Comparison of ENCODE assay signal across 12 cellular contexts in the genomic region with DNA sequence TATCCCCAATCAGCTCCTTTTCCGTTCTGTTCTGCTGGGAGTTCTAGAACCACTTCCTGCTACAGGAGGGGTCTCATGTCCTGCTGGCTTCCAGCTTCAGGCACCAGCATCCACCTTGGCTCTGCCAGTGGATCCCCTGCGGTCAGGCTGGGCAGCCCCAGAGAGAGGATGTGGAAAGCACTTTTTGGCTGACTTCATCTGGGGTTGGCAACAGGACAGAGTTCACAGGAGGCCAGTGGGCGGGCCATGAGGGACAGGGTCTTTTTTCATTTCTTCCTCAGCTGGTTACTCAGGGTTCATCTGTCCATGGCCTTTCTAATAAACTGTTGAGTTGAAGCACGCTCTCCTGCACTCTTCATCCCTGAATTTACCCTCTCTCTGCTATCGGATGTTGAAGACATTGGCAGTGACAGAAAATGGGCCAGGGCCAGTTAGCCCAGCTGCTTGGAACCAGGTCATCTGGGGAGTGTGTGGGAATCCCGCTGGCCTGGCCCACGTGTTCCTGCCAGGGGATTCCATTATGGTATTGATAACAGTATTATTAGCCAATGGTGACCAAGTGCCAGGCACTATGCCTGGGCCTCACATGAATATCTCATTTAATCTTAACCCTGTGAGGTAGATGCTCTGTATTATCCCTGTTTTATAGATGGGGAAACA. TPM values are rescaled to one million over a fixed set of nuclear protein-coding genes. Genes with fewer than 3 reads are reported as not detected.
DNase-seq lines count a peak whose midpoint lies in the region; ATAC-seq and TF ChIP-seq lines count a peak whose summit lies in the region.
"Had no signal": no experiment of that assay in that cellular context is flagged by ENCODE, and none has a peak within 500 bp of the region (broad histone marks: within the 10 kb centered on the region; RNA-seq: fewer than 3 reads in every experiment).

No MANE protein-coding gene starts in this region.

- intact Hi-C loops in left cardiac atrium (cut with DNase I), result no loop called here
- intact Hi-C loops in spleen (cut with DNase I; ENCODE audit: low total_unique reads), result no loop called here

- in situ Hi-C loops in GM13976 (cut with MboI; ENCODE audit: low sequenced_read_pairs, unreplicated experiment), result no loop called here

- peaks cover 0 to 18% (median 8%) of the 10 kb centered on the region in 6 donors for H3K4me1 ChIP-seq in spleen

- peaks cover 45% of the 10 kb centered on the region for H3K36me3 Mint-ChIP-seq in T-helper 2 cell treated with Interferon-gamma antibody and Interleukin-4, amounts not matched to agents 5 μg/mL and 100 μg/mL, for 36 hours (ENCODE audit: low read depth)
- peaks cover 11 to 31% of the 10 kb centered on the region in 2 donors for H3K36me3 Mint-ChIP-seq in activated naive CD4-positive, alpha-beta T cell treated with anti-CD3 and anti-CD28 coated beads, Interleukin-2, amount 50 U/mL, for 72 hours

- TF ChIP-seq CTCF in spleen (IDR thresholded peaks at IDR 0.05 in 8 of 11, conservative IDR thresholded peaks at IDR 0.05 in 3 of 11), result no peak
- no peak for TF ChIP-seq CTCF in GM13976 (IDR thresholded peaks at IDR 0.05; ENCODE audit: borderline replicate concordance, control extremely low read depth, extremely low read depth, insufficient read depth, missing control alignments)

- no peak overlapping the region for H3K27ac Mint-ChIP-seq in T-helper 2 cell treated with Interferon-gamma antibody and Interleukin-4, amounts not matched to agents 5 μg/mL and 100 μg/mL, for 36 hours
- peak overlapping the region; percentile 50 to 80 for H3K27ac Mint-ChIP-seq in activated naive CD4-positive, alpha-beta T cell treated with anti-CD3 and anti-CD28 coated beads, Interleukin-2, amount 50 U/mL, for 72 hours

- H3K9me3 Mint-ChIP-seq in T-helper 2 cell treated with Interferon-gamma antibody and Interleukin-4, amounts not matched to agents 5 μg/mL and 100 μg/mL, for 36 hours, result no peaks in the 10 kb centered on the region
- no peaks in the 10 kb centered on the region for H3K9me3 Mint-ChIP-seq in activated naive CD4-positive, alpha-beta T cell treated with anti-CD3 and anti-CD28 coated beads, Interleukin-2, amount 50 U/mL, for 72 hours

- no peaks in the 10 kb centered on the region for H3K9me3 ChIP-seq in spleen

- peak in 1 of 2 donors; percentile 59 for ATAC-seq in activated naive CD4-positive, alpha-beta T cell treated with anti-CD3 and anti-CD28 coated beads, Interleukin-2, amount 50 U/mL, for 72 hours
- ATAC-seq in left cardiac atrium, result peak; percentile 43 to 85

- WGBS in spleen, 5 donors, result 46 to 61% (median 56%) methylated on average over 7 of the region's 7 CpGs

- no peak for TF ChIP-seq POLR2A in spleen (IDR thresholded peaks at IDR 0.05)

- no peak overlapping the region for H3K4me3 ChIP-seq in spleen

- H3K4me3 Mint-ChIP-seq in T-helper 2 cell treated with Interferon-gamma antibody and Interleukin-4, amounts not matched to agents 5 μg/mL and 100 μg/mL, for 36 hours, result no peak overlapping the region

- peaks cover 6% of the 10 kb centered on the region for H3K4me1 Mint-ChIP-seq in T-helper 2 cell treated with Interferon-gamma antibody and Interleukin-4, amounts not matched to agents 5 μg/mL and 100 μg/mL, for 36 hours (ENCODE audit: low read depth)

- H3K27me3 Mint-ChIP-seq in T-helper 2 cell treated with Interferon-gamma antibody and Interleukin-4, amounts not matched to agents 5 μg/mL and 100 μg/mL, for 36 hours (ENCODE audit: low read depth), result no peaks in the 10 kb centered on the region

- peak overlapping the region in 2 of 8 donors; percentile 37 to 42 for H3K27ac ChIP-seq in spleen

- H3K36me3 ChIP-seq in spleen, result peaks cover 0 to 64% (median 55%) of the 10 kb centered on the region in 6 donors

- peak; percentile 15 for DNase-seq in T-helper 2 cell treated with Interferon-gamma antibody and Interleukin-4, amounts not matched to agents 5 μg/mL and 100 μg/mL, for 36 hours (ENCODE audit: low spot score)
- DNase-seq in T-helper 2 cell (no peak), left cardiac atrium (no peak), spleen (peak; percentile 64), GM13976 (ENCODE audit: low spot score) (no peak), DMS153 treated with DMSO at 0.1 percent for 48 hours (lab: John Stamatoyannopoulos, UW; ENCODE audit: unreplicated experiment) (no peak), DMS53 treated with DMSO at 0.1 percent for 48 hours (lab: John Stamatoyannopoulos, UW; ENCODE audit: unreplicated experiment) (no peak)
- DNase-seq in activated naive CD4-positive, alpha-beta T cell treated with anti-CD3 and anti-CD28 coated beads, Interleukin-2, amount 50 U/mL, for 72 hours (ENCODE audit: low spot score in 2 of 2), result no peak
- DNase-seq: activated effector memory CD4-positive, alpha-beta T cell treated with Interleukin-2 at 50 U/mL for 16 hours; kidney glomerular epithelial cell; NCI-H1105 treated with DMSO at 0.1 percent for 48 hours; retina had no signal

- no peaks in the 10 kb centered on the region for H3K27me3 ChIP-seq in spleen (replicated peaks in 1 of 7)

RNA-seq across cellular contexts. Expression of gene RPS6KA1, which starts 45.3 kb away (rescaled TPM):
- 100 to 1,000 TPM; 154 to 197 TPM for total RNA-seq in activated naive CD4-positive, alpha-beta T cell treated with anti-CD3 and anti-CD28 coated beads, Interleukin-2, amount 50 U/mL, for 72 hours
- total RNA-seq in left cardiac atrium, result 1 to 10 TPM; 7.4 to 9.3 TPM
- 100 to 1,000 TPM; 109 to 173 (median 131) TPM for total RNA-seq in spleen
- 10 to 100 TPM; 45.8 to 57.5 (median 51.0) TPM for polyA plus RNA-seq in spleen

Comparison
In these comparisons a context has a peak if more than half of its experiments do, and no peak if none do; other contexts are left out.
1. DNase-seq: peak in T-helper 2 cell treated with Interferon-gamma antibody and Interleukin-4, amounts not matched to agents 5 μg/mL and 100 μg/mL, for 36 hours (single experiment) and spleen (single experiment); none in T-helper 2 cell (0 of 5), activated naive CD4-positive, alpha-beta T cell treated with anti-CD3 and anti-CD28 coated beads, Interleukin-2, amount 50 U/mL, for 72 hours (0 of 2), left cardiac atrium (single experiment), GM13976 (single experiment), DMS153 treated with DMSO at 0.1 percent for 48 hours (single experiment) and DMS53 treated with DMSO at 0.1 percent for 48 hours (single experiment).
2. RNA of gene RPS6KA1, which starts 45.3 kb away (total RNA-seq): 154 to 197 TPM in activated naive CD4-positive, alpha-beta T cell treated with anti-CD3 and anti-CD28 coated beads, Interleukin-2, amount 50 U/mL, for 72 hours and 109 to 173 TPM in spleen; 7.4 to 9.3 TPM in left cardiac atrium; every median in the first group is over 10 times any median in the second.